13 cellular contexts compared by ENCODE assay signal in the genomic region with DNA sequence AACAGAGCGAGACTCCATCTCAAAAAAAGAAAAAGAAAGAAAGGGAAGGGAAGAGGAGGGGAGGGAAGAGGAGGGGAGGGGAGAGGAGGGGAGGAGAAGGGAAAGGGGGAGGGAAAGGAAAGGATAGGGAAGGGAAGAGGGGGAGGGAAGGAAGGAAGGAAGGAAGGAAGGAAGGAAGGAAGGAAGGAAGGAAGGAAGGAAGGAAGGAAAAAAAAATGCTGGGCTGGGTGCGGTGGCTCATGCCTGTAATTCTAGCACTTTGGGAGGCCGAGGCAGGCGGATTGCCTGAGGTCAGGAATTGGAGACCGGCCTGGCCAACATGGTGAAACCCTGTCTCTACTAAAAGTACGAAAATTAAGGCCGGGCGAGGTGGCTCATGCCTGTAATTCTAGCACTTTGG. TPM values are rescaled to one million over a fixed set of nuclear protein-coding genes. Genes with fewer than 3 reads are reported as not detected.
"Had no signal": no experiment of that assay in that cellular context is flagged by ENCODE, and none has a peak within 500 bp of the region (broad histone marks: within the 10 kb centered on the region; RNA-seq: fewer than 3 reads in every experiment).

No MANE protein-coding gene starts in this region.

RNA-seq across cellular contexts. Expression of a gene that starts 30.9 kb away (rescaled TPM):
- total RNA-seq: kidney epithelial cell; left cardiac atrium; left colon; left lobe of liver; left ventricle myocardium inferior; left ventricle myocardium superior; lung microvascular endothelial cell; mesenteric fat pad; mononuclear cell; mucosa of gallbladder; naive thymus-derived CD4-positive, alpha-beta T cell had no signal
- polyA plus RNA-seq: immature natural killer cell; liver; naive thymus-derived CD4-positive, alpha-beta T cell had no signal
